In the genomic region with DNA sequence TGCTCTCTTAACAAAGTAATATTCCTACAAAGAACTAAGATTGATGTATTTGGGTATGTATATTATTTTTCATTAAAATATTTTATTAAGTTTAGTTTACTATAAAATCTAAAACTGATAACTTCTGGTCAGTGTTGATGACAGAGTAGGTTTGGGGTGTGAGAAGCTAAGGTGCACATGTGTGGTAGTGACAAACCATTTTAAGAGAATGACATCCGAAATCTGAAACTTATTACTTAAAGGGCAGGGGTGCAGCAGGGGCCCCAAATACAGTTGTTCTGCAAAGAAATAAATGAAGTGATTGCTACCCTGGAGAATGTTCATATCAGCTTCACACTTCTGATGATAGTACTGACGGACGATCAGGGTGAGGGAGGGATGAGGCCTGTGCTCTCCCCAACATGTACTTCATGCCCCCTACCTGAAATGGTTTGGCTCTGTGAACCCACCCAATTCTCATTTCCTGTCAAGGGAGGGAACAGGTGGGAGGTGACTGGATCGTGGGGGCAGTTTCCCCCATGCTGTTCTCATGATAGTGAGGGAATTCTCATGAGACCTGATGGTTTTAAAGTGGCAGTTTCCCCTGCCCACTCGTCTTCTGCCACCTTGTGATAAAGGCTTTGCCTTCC, we compare ENCODE assay signal across 29 cellular contexts.
DNase-seq lines count a peak whose midpoint lies in the region; ATAC-seq and TF ChIP-seq lines count a peak whose summit lies in the region.
"Had no signal": no experiment of that assay in that cellular context is flagged by ENCODE, and none has a peak within 500 bp of the region (broad histone marks: within the 10 kb centered on the region; RNA-seq: fewer than 3 reads in every experiment).

No MANE protein-coding gene starts in this region.

- H3K4me1 ChIP-seq in Loucy (ENCODE audit: insufficient read depth, low read length, poor library complexity, severe bottlenecking) (peaks cover 44% of the 10 kb centered on the region), GM23248 (ENCODE audit: insufficient read depth) (no peaks in the 10 kb centered on the region)
- H3K4me1 ChIP-seq: ascending aorta, colonic mucosa, right lobe of liver, suprapubic skin had no signal

- no peak overlapping the region for H3K27ac Mint-ChIP-seq in stimulated activated memory B cell treated with anti-CD40 and anti-IgM and Interleukin-4, amounts not matched to agents 10 μg/mL and 1 μg/mL and 100 μg/mL, for 72 hours
- H3K27ac Mint-ChIP-seq in activated CD8-positive, alpha-beta memory T cell treated with anti-CD3 and anti-CD28 coated beads, Interleukin-2, amount 10 ng/mL, durations not matched to agents 7 days and 5 days, result no peak overlapping the region
- H3K27ac Mint-ChIP-seq: activated B cell treated with CpG ODN at 0.5 μM for 24 hours; activated naive CD8-positive, alpha-beta T cell treated with anti-CD3 and anti-CD28 coated beads, Interleukin-2, amount 10 ng/mL, durations not matched to agents 7 days and 5 days; effector memory CD8-positive, alpha-beta T cell; mesothelial cell of epicardium; naive thymus-derived CD4-positive, alpha-beta T cell; progenitor cell of endocrine pancreas had no signal

- peaks cover 12% of the 10 kb centered on the region; the same call in 1 of the 2 replicates for H3F3A ChIP-seq in Loucy (ENCODE audit: low read depth)
- H3F3A ChIP-seq in GM23248 (ENCODE audit: insufficient read depth), result no peaks in the 10 kb centered on the region

- no peaks in the 10 kb centered on the region for H3K9me3 ChIP-seq in Loucy (ENCODE audit: insufficient read depth, low read depth, low read length)
- no peaks in the 10 kb centered on the region for H3K9me3 ChIP-seq in GM23248 (ENCODE audit: low read depth)
- H3K9me3 ChIP-seq: ascending aorta, colonic mucosa, right lobe of liver, suprapubic skin had no signal

- H3K4me3 Mint-ChIP-seq in stimulated activated memory B cell treated with anti-CD40 and anti-IgM and Interleukin-4, amounts not matched to agents 10 μg/mL and 1 μg/mL and 100 μg/mL, for 72 hours, result no peak overlapping the region
- H3K4me3 Mint-ChIP-seq in activated CD8-positive, alpha-beta memory T cell treated with anti-CD3 and anti-CD28 coated beads, Interleukin-2, amount 10 ng/mL, durations not matched to agents 7 days and 5 days, result no peak overlapping the region
- H3K4me3 Mint-ChIP-seq: activated B cell treated with CpG ODN at 0.5 μM for 24 hours; activated naive CD8-positive, alpha-beta T cell treated with anti-CD3 and anti-CD28 coated beads, Interleukin-2, amount 10 ng/mL, durations not matched to agents 7 days and 5 days; effector memory CD8-positive, alpha-beta T cell; mesothelial cell of epicardium; naive thymus-derived CD4-positive, alpha-beta T cell had no signal

- H4K20me1 ChIP-seq in Loucy (ENCODE audit: insufficient read depth, low read length, poor library complexity, severe bottlenecking), result no peaks in the 10 kb centered on the region
- no peaks in the 10 kb centered on the region for H4K20me1 ChIP-seq in GM23248 (ENCODE audit: insufficient read depth)

- no peak overlapping the region for H3K27ac ChIP-seq in GM23248
- H3K27ac ChIP-seq: ascending aorta, cardiac muscle cell, colonic mucosa, PC-9, right lobe of liver, suprapubic skin had no signal

- H3K79me2 ChIP-seq in Loucy (ENCODE audit: insufficient read depth, low read length) (no peaks in the 10 kb centered on the region), GM23248 (ENCODE audit: insufficient read depth) (no peaks in the 10 kb centered on the region)

- H3K36me3 ChIP-seq in Loucy (ENCODE audit: insufficient read depth, low read length) (no peaks in the 10 kb centered on the region), GM23248 (ENCODE audit: low read depth) (no peaks in the 10 kb centered on the region)
- H3K36me3 ChIP-seq: ascending aorta, cardiac muscle cell, colonic mucosa, right lobe of liver, suprapubic skin had no signal

- DNase-seq in GM23248 (no peak), G401 (ENCODE audit: low spot score) (no peak)
- DNase-seq in activated CD8-positive, alpha-beta memory T cell treated with anti-CD3 and anti-CD28 coated beads, Interleukin-2, amount 10 ng/mL, durations not matched to agents 7 days and 5 days, result no peak
- DNase-seq: activated B cell treated with CpG ODN at 0.5 μM for 24 hours; activated effector memory CD4-positive, alpha-beta T cell treated with anti-CD3 and anti-CD28 coated beads, Interleukin-2, amount 50 U/mL, for 16 hours; activated naive CD8-positive, alpha-beta T cell treated with anti-CD3 and anti-CD28 coated beads, Interleukin-2, amount 10 ng/mL, durations not matched to agents 7 days and 5 days; Calu3; colonic mucosa; DMS79 treated with DMSO at 0.1 percent for 48 hours; effector memory CD8-positive, alpha-beta T cell; erythroblast; naive thymus-derived CD4-positive, alpha-beta T cell; NCI-H1048; NCI-H1694 treated with DMSO at 0.1 percent for 48 hours; PC-9; right lobe of liver; Right ventricle myocardium superior; stimulated activated CD4-positive, alpha-beta T cell treated with anti-CD3 and anti-CD28 coated beads, Interleukin-12 subunit alpha, Interleukin-12 subunit beta, amount 100 ng/mL, for 4 hours; stimulated activated CD4-positive, alpha-beta T cell treated with anti-CD3 and anti-CD28 coated beads, Interleukin-4, amount 100 ng/mL, for 1 hour; T-helper 2 cell had no signal

- H3K27me3 ChIP-seq in Loucy (ENCODE audit: insufficient read depth, low read length, poor library complexity, severe bottlenecking), result no peaks in the 10 kb centered on the region
- no peaks in the 10 kb centered on the region for H3K27me3 ChIP-seq in GM23248 (replicated peaks; ENCODE audit: insufficient read depth)
- H3K27me3 ChIP-seq: ascending aorta, cardiac muscle cell, colonic mucosa, right lobe of liver, suprapubic skin had no signal

- no peak for TF ChIP-seq CTCF in Loucy (conservative IDR thresholded peaks at IDR 0.05; ENCODE audit: low read length)

- no peaks in the 10 kb centered on the region for H3K9me2 ChIP-seq in Loucy (replicated peaks; ENCODE audit: low read depth, low read length)
- H3K9me2 ChIP-seq in GM23248 (ENCODE audit: insufficient read depth), result no peaks in the 10 kb centered on the region

- CTCF ChIA-PET in activated CD8-positive, alpha-beta memory T cell treated with anti-CD3 and anti-CD28 coated beads, Interleukin-2, amount 10 ng/mL, durations not matched to agents 7 days and 5 days (lab: Charles Lee), result no interaction called here

- H3K27me3 Mint-ChIP-seq in stimulated activated memory B cell treated with anti-CD40 and anti-IgM and Interleukin-4, amounts not matched to agents 10 μg/mL and 1 μg/mL and 100 μg/mL, for 72 hours, result no peaks in the 10 kb centered on the region
- H3K27me3 Mint-ChIP-seq in activated CD8-positive, alpha-beta memory T cell treated with anti-CD3 and anti-CD28 coated beads, Interleukin-2, amount 10 ng/mL, durations not matched to agents 7 days and 5 days, result no peaks in the 10 kb centered on the region
- H3K27me3 Mint-ChIP-seq: activated B cell treated with CpG ODN at 0.5 μM for 24 hours; activated naive CD8-positive, alpha-beta T cell treated with anti-CD3 and anti-CD28 coated beads, Interleukin-2, amount 10 ng/mL, durations not matched to agents 7 days and 5 days; effector memory CD8-positive, alpha-beta T cell; progenitor cell of endocrine pancreas had no signal

- 52 to 62% methylated on average over 5 of the region's 5 CpGs for WGBS in GM23248 (ENCODE audit: low coverage in 1 of 2, low lambda C conversion rate in 2 of 2, missing lambda C conversion rate in 2 of 2), 2 experiments

- no peaks in the 10 kb centered on the region for H3K9me3 Mint-ChIP-seq in stimulated activated memory B cell treated with anti-CD40 and anti-IgM and Interleukin-4, amounts not matched to agents 10 μg/mL and 1 μg/mL and 100 μg/mL, for 72 hours
- no peaks in the 10 kb centered on the region for H3K9me3 Mint-ChIP-seq in activated CD8-positive, alpha-beta memory T cell treated with anti-CD3 and anti-CD28 coated beads, Interleukin-2, amount 10 ng/mL, durations not matched to agents 7 days and 5 days (ENCODE audit: low read depth)
- H3K9me3 Mint-ChIP-seq: activated B cell treated with CpG ODN at 0.5 μM for 24 hours; activated naive CD8-positive, alpha-beta T cell treated with anti-CD3 and anti-CD28 coated beads, Interleukin-2, amount 10 ng/mL, durations not matched to agents 7 days and 5 days; effector memory CD8-positive, alpha-beta T cell had no signal

- peak; percentile 50 for ATAC-seq in GM18498 (IDR thresholded peaks at IDR 0.05; ENCODE audit: unreplicated experiment)
- ATAC-seq in GM21576 (IDR thresholded peaks at IDR 0.05; ENCODE audit: unreplicated experiment), result peak; percentile 49
- ATAC-seq in stimulated activated memory B cell treated with anti-CD40 and anti-IgM and Interleukin-4, amounts not matched to agents 10 μg/mL and 1 μg/mL and 100 μg/mL, for 72 hours, result peak; percentile 55
- ATAC-seq in activated CD8-positive, alpha-beta memory T cell treated with anti-CD3 and anti-CD28 coated beads, Interleukin-2, amount 10 ng/mL, durations not matched to agents 7 days and 5 days, result no peak
- ATAC-seq: effector memory CD8-positive, alpha-beta T cell; naive thymus-derived CD4-positive, alpha-beta T cell; right lobe of liver had no signal

- no peaks in the 10 kb centered on the region for H3K4me1 Mint-ChIP-seq in stimulated activated memory B cell treated with anti-CD40 and anti-IgM and Interleukin-4, amounts not matched to agents 10 μg/mL and 1 μg/mL and 100 μg/mL, for 72 hours
- no peaks in the 10 kb centered on the region for H3K4me1 Mint-ChIP-seq in activated CD8-positive, alpha-beta memory T cell treated with anti-CD3 and anti-CD28 coated beads, Interleukin-2, amount 10 ng/mL, durations not matched to agents 7 days and 5 days
- H3K4me1 Mint-ChIP-seq: activated B cell treated with CpG ODN at 0.5 μM for 24 hours; activated naive CD8-positive, alpha-beta T cell treated with anti-CD3 and anti-CD28 coated beads, Interleukin-2, amount 10 ng/mL, durations not matched to agents 7 days and 5 days; naive thymus-derived CD4-positive, alpha-beta T cell had no signal

- no peaks in the 10 kb centered on the region for H3K36me3 Mint-ChIP-seq in stimulated activated memory B cell treated with anti-CD40 and anti-IgM and Interleukin-4, amounts not matched to agents 10 μg/mL and 1 μg/mL and 100 μg/mL, for 72 hours
- peaks cover 1% of the 10 kb centered on the region for H3K36me3 Mint-ChIP-seq in activated CD8-positive, alpha-beta memory T cell treated with anti-CD3 and anti-CD28 coated beads, Interleukin-2, amount 10 ng/mL, durations not matched to agents 7 days and 5 days
- H3K36me3 Mint-ChIP-seq: activated naive CD8-positive, alpha-beta T cell treated with anti-CD3 and anti-CD28 coated beads, Interleukin-2, amount 10 ng/mL, durations not matched to agents 7 days and 5 days; mesothelial cell of epicardium had no signal

- peak overlapping the region; percentile 78 for H3K9ac ChIP-seq in Loucy (ENCODE audit: low read depth, low read length, poor library complexity, severe bottlenecking)
- H3K9ac ChIP-seq in GM23248, result no peak overlapping the region

- H3K4me3 ChIP-seq in Loucy (ENCODE audit: low read length, poor library complexity, severe bottlenecking), result peak overlapping the region; percentile 63
- no peak overlapping the region for H3K4me3 ChIP-seq in GM23248
- H3K4me3 ChIP-seq: ascending aorta, cardiac muscle cell, colonic mucosa, PC-9, right lobe of liver, suprapubic skin had no signal

- in situ Hi-C loops in GM23248 (cut with MboI) (no loop called here), G401 (cut with HindIII; ENCODE audit: low sequenced_read_pairs) (no loop called here)

- peak overlapping the region; percentile 76 for H3K4me2 ChIP-seq in Loucy (ENCODE audit: low read depth, low read length, poor library complexity, severe bottlenecking)
- H3K4me2 ChIP-seq in GM23248 (ENCODE audit: unreplicated experiment), result no peak overlapping the region
- H3K4me2 ChIP-seq: PC-9 had no signal

- H2AFZ ChIP-seq in Loucy (ENCODE audit: low read length) (no peak overlapping the region), GM23248 (no peak overlapping the region)
- H2AFZ ChIP-seq: PC-9 had no signal
